In genomic region chr15:86333819-86334218, GRCh38 we compare ENCODE assay signal across 21 cellular contexts.
"Had no signal": no experiment of that assay in that cellular context is flagged by ENCODE, and none has a peak within 500 bp of the region (broad histone marks: within the 10 kb centered on the region; RNA-seq: fewer than 3 reads in every experiment).

No MANE protein-coding gene starts in this region.

- H3K27ac ChIP-seq: heart left ventricle, pancreas, psoas muscle, skin epidermis, tibial nerve, WERI-Rb-1 had no signal

- H3K36me3 Mint-ChIP-seq: activated CD8-positive, alpha-beta memory T cell treated with anti-CD3 and anti-CD28 coated beads, Interleukin-2, amount 10 ng/mL, durations not matched to agents 7 days and 5 days; activated naive CD4-positive, alpha-beta T cell treated with anti-CD3 and anti-CD28 coated beads, Interleukin-2, amount 10 ng/mL, durations not matched to agents 7 days and 5 days had no signal

- H3K27ac Mint-ChIP-seq: activated CD8-positive, alpha-beta memory T cell treated with anti-CD3 and anti-CD28 coated beads, Interleukin-2, amount 10 ng/mL, durations not matched to agents 7 days and 5 days; activated CD8-positive, alpha-beta T cell treated with anti-CD3 and anti-CD28 coated beads for 36 hours; activated naive CD4-positive, alpha-beta T cell treated with anti-CD3 and anti-CD28 coated beads, Interleukin-2, amount 10 ng/mL, durations not matched to agents 7 days and 5 days; nephron progenitor cell; stimulated activated naive CD8-positive, alpha-beta T cell treated with anti-CD3 and anti-CD28 coated beads, Interleukin-15, amount 100 ng/mL, for 72 hours had no signal

- H3K4me3 Mint-ChIP-seq: activated CD8-positive, alpha-beta memory T cell treated with anti-CD3 and anti-CD28 coated beads, Interleukin-2, amount 10 ng/mL, durations not matched to agents 7 days and 5 days; activated CD8-positive, alpha-beta T cell treated with anti-CD3 and anti-CD28 coated beads for 36 hours; activated naive CD4-positive, alpha-beta T cell treated with anti-CD3 and anti-CD28 coated beads, Interleukin-2, amount 10 ng/mL, durations not matched to agents 7 days and 5 days; nephron progenitor cell; stimulated activated naive CD8-positive, alpha-beta T cell treated with anti-CD3 and anti-CD28 coated beads, Interleukin-15, amount 100 ng/mL, for 72 hours had no signal

- H3K4me1 ChIP-seq: heart left ventricle, pancreas, psoas muscle, tibial nerve had no signal

- H3K4me3 ChIP-seq: heart left ventricle, mucosa of descending colon, pancreas, psoas muscle, skin epidermis, tibial nerve had no signal

- H3K36me3 ChIP-seq: heart left ventricle, pancreas, tibial nerve, WERI-Rb-1 had no signal

- H3K9me3 ChIP-seq: pancreas, psoas muscle had no signal

- H3K4me1 Mint-ChIP-seq: activated naive CD4-positive, alpha-beta T cell treated with anti-CD3 and anti-CD28 coated beads, Interleukin-2, amount 10 ng/mL, durations not matched to agents 7 days and 5 days; nephron progenitor cell; stimulated activated naive CD8-positive, alpha-beta T cell treated with anti-CD3 and anti-CD28 coated beads, Interleukin-15, amount 100 ng/mL, for 72 hours had no signal

- ATAC-seq: activated CD8-positive, alpha-beta memory T cell treated with anti-CD3 and anti-CD28 coated beads, Interleukin-2, amount 10 ng/mL, durations not matched to agents 7 days and 5 days; activated CD8-positive, alpha-beta T cell treated with anti-CD3 and anti-CD28 coated beads for 36 hours; heart left ventricle; left cardiac atrium; mucosa of descending colon; pancreas; psoas muscle; right cardiac atrium; stimulated activated naive CD8-positive, alpha-beta T cell treated with anti-CD3 and anti-CD28 coated beads, Interleukin-15, amount 100 ng/mL, for 72 hours had no signal

- DNase-seq: activated CD4-positive, alpha-beta T cell treated with anti-CD3 and anti-CD28 coated beads for 1 hour; activated CD8-positive, alpha-beta memory T cell treated with anti-CD3 and anti-CD28 coated beads, Interleukin-2, amount 10 ng/mL, durations not matched to agents 7 days and 5 days; activated CD8-positive, alpha-beta T cell treated with anti-CD3 and anti-CD28 coated beads for 36 hours; activated effector memory CD4-positive, alpha-beta T cell treated with anti-CD3 and anti-CD28 coated beads, Interleukin-2, amount 50 U/mL, for 16 hours; activated naive CD4-positive, alpha-beta T cell treated with anti-CD3 and anti-CD28 coated beads, Interleukin-2, amount 10 ng/mL, durations not matched to agents 7 days and 5 days; amygdala; effector CD4-positive, alpha-beta T cell; heart left ventricle; left cardiac atrium; mesenchymal stem cell; mucosa of descending colon; nephron progenitor cell; pancreas; psoas muscle; right cardiac atrium; stimulated activated CD4-positive, alpha-beta T cell treated with anti-CD3 and anti-CD28 coated beads, Interleukin-1b, Interleukin-23, amount 100 ng/mL, for 48 hours; stimulated activated naive CD8-positive, alpha-beta T cell treated with anti-CD3 and anti-CD28 coated beads, Interleukin-15, amount 100 ng/mL, for 72 hours; T-helper 1 cell; WERI-Rb-1 had no signal

- H3K27me3 Mint-ChIP-seq: activated CD8-positive, alpha-beta memory T cell treated with anti-CD3 and anti-CD28 coated beads, Interleukin-2, amount 10 ng/mL, durations not matched to agents 7 days and 5 days; activated CD8-positive, alpha-beta T cell treated with anti-CD3 and anti-CD28 coated beads for 36 hours; activated naive CD4-positive, alpha-beta T cell treated with anti-CD3 and anti-CD28 coated beads, Interleukin-2, amount 10 ng/mL, durations not matched to agents 7 days and 5 days; stimulated activated naive CD8-positive, alpha-beta T cell treated with anti-CD3 and anti-CD28 coated beads, Interleukin-15, amount 100 ng/mL, for 72 hours had no signal

- H3K27me3 ChIP-seq: heart left ventricle, tibial nerve had no signal
